In the genomic region with DNA sequence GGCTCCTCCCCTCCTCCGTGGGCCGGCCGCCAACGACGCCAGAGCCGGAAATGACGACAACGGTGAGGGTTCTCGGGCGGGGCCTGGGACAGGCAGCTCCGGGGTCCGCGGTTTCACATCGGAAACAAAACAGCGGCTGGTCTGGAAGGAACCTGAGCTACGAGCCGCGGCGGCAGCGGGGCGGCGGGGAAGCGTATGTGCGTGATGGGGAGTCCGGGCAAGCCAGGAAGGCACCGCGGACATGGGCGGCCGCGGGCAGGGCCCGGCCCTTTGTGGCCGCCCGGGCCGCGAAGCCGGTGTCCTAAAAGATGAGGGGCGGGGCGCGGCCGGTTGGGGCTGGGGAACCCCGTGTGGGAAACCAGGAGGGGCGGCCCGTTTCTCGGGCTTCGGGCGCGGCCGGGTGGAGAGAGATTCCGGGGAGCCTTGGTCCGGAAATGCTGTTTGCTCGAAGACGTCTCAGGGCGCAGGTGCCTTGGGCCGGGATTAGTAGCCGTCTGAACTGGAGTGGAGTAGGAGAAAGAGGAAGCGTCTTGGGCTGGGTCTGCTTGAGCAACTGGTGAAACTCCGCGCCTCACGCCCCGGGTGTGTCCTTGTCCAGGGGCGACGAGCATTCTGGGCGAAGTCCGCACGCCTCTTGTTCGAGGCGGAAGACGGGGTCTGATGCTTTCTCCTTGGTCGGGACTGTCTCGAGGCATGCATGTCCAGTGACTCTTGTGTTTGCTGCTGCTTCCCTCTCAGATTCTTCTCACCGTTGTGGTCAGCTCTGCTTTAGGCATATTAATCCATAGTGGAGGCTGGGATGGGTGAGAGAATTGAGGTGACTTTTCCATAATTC, we compare ENCODE assay signal across 1 cellular context.
A peak's percentile ranks its signal among the peaks of the same experiment; 100 is the strongest.
TF ChIP-seq lines count a peak whose summit lies in the region.

TSS of gene PSEN1 (plus strand) at position 121 of the 835 bp plus-strand sequence. CDS start 11,513 bp downstream, outside the sequence.

TF ChIP-seq in GM12878, 131 proteins besides CTCF, POLR2A, EP300 and RAD21 (continued from another document and continues in another):
- 0 out of 2 replicates have a peak, but pooled peaks have one; percentile 8 for TF ChIP-seq REST (IDR thresholded peaks at IDR 0.05; ENCODE audit: low read depth, low read length)
- TF ChIP-seq POLR2AphosphoS2 (IDR thresholded peaks at IDR 0.05; ENCODE audit: low read depth, low read length), result peak; percentile 86; the same call in 1 of the 2 replicates
- TF ChIP-seq, protein P1, sequence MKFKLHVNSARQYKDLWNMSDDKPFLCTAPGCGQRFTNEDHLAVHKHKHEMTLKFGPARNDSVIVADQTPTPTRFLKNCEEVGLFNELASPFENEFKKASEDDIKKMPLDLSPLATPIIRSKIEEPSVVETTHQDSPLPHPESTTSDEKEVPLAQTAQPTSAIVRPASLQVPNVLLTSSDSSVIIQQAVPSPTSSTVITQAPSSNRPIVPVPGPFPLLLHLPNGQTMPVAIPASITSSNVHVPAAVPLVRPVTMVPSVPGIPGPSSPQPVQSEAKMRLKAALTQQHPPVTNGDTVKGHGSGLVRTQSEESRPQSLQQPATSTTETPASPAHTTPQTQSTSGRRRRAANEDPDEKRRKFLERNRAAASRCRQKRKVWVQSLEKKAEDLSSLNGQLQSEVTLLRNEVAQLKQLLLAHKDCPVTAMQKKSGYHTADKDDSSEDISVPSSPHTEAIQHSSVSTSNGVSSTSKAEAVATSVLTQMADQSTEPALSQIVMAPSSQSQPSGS (IDR thresholded peaks at IDR 0.05; ENCODE audit: low read length), result no peak
- no peak for TF ChIP-seq BMI1 (IDR thresholded peaks at IDR 0.05; ENCODE audit: borderline replicate concordance)
- TF ChIP-seq, protein P2, sequence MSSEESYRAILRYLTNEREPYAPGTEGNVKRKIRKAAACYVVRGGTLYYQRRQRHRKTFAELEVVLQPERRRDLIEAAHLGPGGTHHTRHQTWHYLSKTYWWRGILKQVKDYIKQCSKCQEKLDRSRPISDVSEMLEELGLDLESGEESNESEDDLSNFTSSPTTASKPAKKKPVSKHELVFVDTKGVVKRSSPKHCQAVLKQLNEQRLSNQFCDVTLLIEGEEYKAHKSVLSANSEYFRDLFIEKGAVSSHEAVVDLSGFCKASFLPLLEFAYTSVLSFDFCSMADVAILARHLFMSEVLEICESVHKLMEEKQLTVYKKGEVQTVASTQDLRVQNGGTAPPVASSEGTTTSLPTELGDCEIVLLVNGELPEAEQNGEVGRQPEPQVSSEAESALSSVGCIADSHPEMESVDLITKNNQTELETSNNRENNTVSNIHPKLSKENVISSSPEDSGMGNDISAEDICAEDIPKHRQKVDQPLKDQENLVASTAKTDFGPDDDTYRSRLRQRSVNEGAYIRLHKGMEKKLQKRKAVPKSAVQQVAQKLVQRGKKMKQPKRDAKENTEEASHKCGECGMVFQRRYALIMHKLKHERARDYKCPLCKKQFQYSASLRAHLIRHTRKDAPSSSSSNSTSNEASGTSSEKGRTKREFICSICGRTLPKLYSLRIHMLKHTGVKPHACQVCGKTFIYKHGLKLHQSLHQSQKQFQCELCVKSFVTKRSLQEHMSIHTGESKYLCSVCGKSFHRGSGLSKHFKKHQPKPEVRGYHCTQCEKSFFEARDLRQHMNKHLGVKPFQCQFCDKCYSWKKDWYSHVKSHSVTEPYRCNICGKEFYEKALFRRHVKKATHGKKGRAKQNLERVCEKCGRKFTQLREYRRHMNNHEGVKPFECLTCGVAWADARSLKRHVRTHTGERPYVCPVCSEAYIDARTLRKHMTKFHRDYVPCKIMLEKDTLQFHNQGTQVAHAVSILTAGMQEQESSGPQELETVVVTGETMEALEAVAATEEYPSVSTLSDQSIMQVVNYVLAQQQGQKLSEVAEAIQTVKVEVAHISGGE (CRISPR knock-in tag; IDR thresholded peaks at IDR 0.05), result no peak
- peak; percentile 92 for TF ChIP-seq CREB1 (IDR thresholded peaks at IDR 0.05; ENCODE audit: low read depth)
- peak; percentile 1; the same call in 1 of the 2 replicates for TF ChIP-seq TCF12 (IDR thresholded peaks at IDR 0.05; ENCODE audit: low read depth, low read length)
- TF ChIP-seq PAX5 (IDR thresholded peaks at IDR 0.05; ENCODE audit: borderline replicate concordance, low read depth, low read length), result no peak; the same call in 1 of the 2 replicates
- TF ChIP-seq CUX1 (IDR thresholded peaks at IDR 0.05; ENCODE audit: insufficient replicate concordance, low read depth, low read length), result no peak
- no peak for TF ChIP-seq NR2C2 (IDR thresholded peaks at IDR 0.05; ENCODE audit: borderline replicate concordance, control insufficient read depth, insufficient read length, low read depth)
- TF ChIP-seq CHD2 (IDR thresholded peaks at IDR 0.05; ENCODE audit: borderline replicate concordance, low read depth, low read length), result peak; percentile 13; the same call in 1 of the 2 replicates
- no peak for TF ChIP-seq BCLAF1 (IDR thresholded peaks at IDR 0.05)
- TF ChIP-seq NFIC (IDR thresholded peaks at IDR 0.05; ENCODE audit: low read depth, low read length), result no peak
- no peak for TF ChIP-seq ZZZ3 (IDR thresholded peaks at IDR 0.05; ENCODE audit: control insufficient read depth, insufficient read length, low read depth)
- no peak for TF ChIP-seq SMAD1 (IDR thresholded peaks at IDR 0.05; ENCODE audit: low read depth, partially characterized antibody)
- TF ChIP-seq RCOR1 (conservative IDR thresholded peaks at IDR 0.05; ENCODE audit: low read depth, low read length), result no peak
- no peak for TF ChIP-seq TCF7 (IDR thresholded peaks at IDR 0.05; ENCODE audit: borderline replicate concordance)
- no peak for TF ChIP-seq KAT2A (conservative IDR thresholded peaks at IDR 0.05; ENCODE audit: control insufficient read depth, low read depth, low read length)
- TF ChIP-seq WRNIP1 (IDR thresholded peaks at IDR 0.05; ENCODE audit: borderline replicate concordance, low read depth, low read length), result no peak
- no peak for TF ChIP-seq MTA2 (IDR thresholded peaks at IDR 0.05; ENCODE audit: low read depth)
- no peak for TF ChIP-seq SMC3 (IDR thresholded peaks at IDR 0.05; ENCODE audit: borderline replicate concordance, low read length)
- TF ChIP-seq, protein P3, sequence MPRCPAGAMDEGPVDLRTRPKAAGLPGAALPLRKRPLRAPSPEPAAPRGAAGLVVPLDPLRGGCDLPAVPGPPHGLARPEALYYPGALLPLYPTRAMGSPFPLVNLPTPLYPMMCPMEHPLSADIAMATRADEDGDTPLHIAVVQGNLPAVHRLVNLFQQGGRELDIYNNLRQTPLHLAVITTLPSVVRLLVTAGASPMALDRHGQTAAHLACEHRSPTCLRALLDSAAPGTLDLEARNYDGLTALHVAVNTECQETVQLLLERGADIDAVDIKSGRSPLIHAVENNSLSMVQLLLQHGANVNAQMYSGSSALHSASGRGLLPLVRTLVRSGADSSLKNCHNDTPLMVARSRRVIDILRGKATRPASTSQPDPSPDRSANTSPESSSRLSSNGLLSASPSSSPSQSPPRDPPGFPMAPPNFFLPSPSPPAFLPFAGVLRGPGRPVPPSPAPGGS (IDR thresholded peaks at IDR 0.05; ENCODE audit: borderline replicate concordance, insufficient read depth, low read depth, low read length, poor library complexity, severe bottlenecking), result no peak
- TF ChIP-seq JUND (IDR thresholded peaks at IDR 0.05; ENCODE audit: low read depth, low read length), result 0 out of 2 replicates have a peak, but pooled peaks have one; percentile 6
- no peak for TF ChIP-seq CHD1 (IDR thresholded peaks at IDR 0.05; ENCODE audit: low read depth, low read length)
- TF ChIP-seq RBBP5 (conservative IDR thresholded peaks at IDR 0.05), result no peak
- no peak for TF ChIP-seq FOS (IDR thresholded peaks at IDR 0.05; ENCODE audit: borderline replicate concordance, extremely low read depth, insufficient read length)
- TF ChIP-seq MXI1 (IDR thresholded peaks at IDR 0.05; ENCODE audit: low read depth, low read length), result peak; percentile 74; the same call in 1 of the 2 replicates
- TF ChIP-seq BHLHE40 (IDR thresholded peaks at IDR 0.05; ENCODE audit: borderline replicate concordance in 1 of 2, low read depth in 2 of 2, low read length in 1 of 2), result peak in 1 of 2 experiments; percentile 29; a peak in 1 of 4 replicates
- TF ChIP-seq NFXL1 (IDR thresholded peaks at IDR 0.05; ENCODE audit: borderline replicate concordance), result no peak
- TF ChIP-seq ZNF24 (IDR thresholded peaks at IDR 0.05), result no peak
- no peak for TF ChIP-seq JUNB (IDR thresholded peaks at IDR 0.05)
- TF ChIP-seq MEF2A (IDR thresholded peaks at IDR 0.05; ENCODE audit: insufficient read depth, low read depth, low read length), result no peak
